1 cellular context compared by ENCODE assay signal in the genomic region with DNA sequence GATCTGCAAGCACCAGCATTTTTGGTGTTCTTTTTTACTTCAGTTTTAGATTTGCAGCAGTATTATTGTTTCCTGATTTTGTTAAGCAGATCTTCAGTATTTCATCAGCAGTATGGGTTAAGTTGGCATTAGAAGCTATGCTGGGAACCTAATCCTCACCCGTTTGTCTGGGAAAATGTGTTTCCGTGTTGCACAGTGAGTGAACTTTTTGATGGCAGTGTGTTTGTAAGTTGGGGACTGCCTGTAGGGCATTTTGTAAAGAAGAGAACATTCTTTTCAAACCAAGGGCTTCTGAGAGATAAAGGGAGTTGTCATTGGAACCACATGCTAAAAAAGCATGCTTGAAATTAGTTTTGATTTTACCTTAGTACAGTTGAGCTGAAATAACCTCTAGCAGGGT.
TF ChIP-seq lines count a peak whose summit lies in the region.

No MANE protein-coding gene starts in this region.

TF ChIP-seq in endothelial cell of umbilical vein, 7 proteins besides CTCF, POLR2A, EP300 and RAD21:
- no peak for TF ChIP-seq EZH2 (IDR thresholded peaks at IDR 0.05; ENCODE audit: borderline replicate concordance, low read depth, low read length, severe bottlenecking)
- no peak for TF ChIP-seq FOS (IDR thresholded peaks at IDR 0.05; ENCODE audit: borderline replicate concordance, insufficient read depth, low read length)
- no peak for TF ChIP-seq JUN (IDR thresholded peaks at IDR 0.05; ENCODE audit: borderline replicate concordance, insufficient read depth, insufficient read length, low read depth)
- no peak for TF ChIP-seq POLR2AphosphoS5 (IDR thresholded peaks at IDR 0.05; ENCODE audit: insufficient read depth, low read depth, low read length)
- no peak for TF ChIP-seq MYC (IDR thresholded peaks at IDR 0.05; ENCODE audit: low read depth, low read length)
- TF ChIP-seq, protein P1, sequence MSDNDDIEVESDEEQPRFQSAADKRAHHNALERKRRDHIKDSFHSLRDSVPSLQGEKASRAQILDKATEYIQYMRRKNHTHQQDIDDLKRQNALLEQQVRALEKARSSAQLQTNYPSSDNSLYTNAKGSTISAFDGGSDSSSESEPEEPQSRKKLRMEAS (IDR thresholded peaks at IDR 0.05; ENCODE audit: insufficient read depth, insufficient read length): no peak
- TF ChIP-seq GATA2 (IDR thresholded peaks at IDR 0.05; ENCODE audit: insufficient read depth, insufficient read length, low read depth, low read length): no peak
